Comparison of ENCODE assay signal across 8 cellular contexts in genomic region chr16:85652431-85653221, GRCh38.
DNase-seq lines count a peak whose midpoint lies in the region; ATAC-seq and TF ChIP-seq lines count a peak whose summit lies in the region.
"Had no signal": no experiment of that assay in that cellular context is flagged by ENCODE, and none has a peak within 500 bp of the region (broad histone marks: within the 10 kb centered on the region; RNA-seq: fewer than 3 reads in every experiment).

No MANE protein-coding gene starts in this region.

- 0 out of 2 replicates have a peak, but pooled peaks cover 6% of the 10 kb centered on the region for H3K79me2 ChIP-seq in DND-41 (ENCODE audit: insufficient read depth, low read length)

- no peak overlapping the region for H3K9ac ChIP-seq in DND-41 (ENCODE audit: low read depth, low read length)

- no peak overlapping the region for H3K4me2 ChIP-seq in DND-41 (ENCODE audit: insufficient read depth, low read length)

- H3K27ac ChIP-seq in DND-41 (ENCODE audit: low read length) (0 out of 2 replicates have a peak overlapping the region, but pooled peaks have one; percentile 40), angular gyrus (ENCODE audit: low read depth, low read length) (peak overlapping the region; percentile 31), substantia nigra (ENCODE audit: low read depth, low read length, poor library complexity, severe bottlenecking) (peak overlapping the region; percentile 72)
- H3K27ac ChIP-seq: epithelial cell of prostate had no signal

- no peak for DNase-seq in DND-41
- peak; percentile 32 for DNase-seq in NB4 (ENCODE audit: low read depth)
- DNase-seq in iPS-NIHi7 (ENCODE audit: extremely low spot score) = peak; percentile 43
- DNase-seq in substantia nigra (lab: John Stamatoyannopoulos, UW) = peak in 41 of 49 donors; percentile 17 to 92 (median 53)
- DNase-seq in germinal center (ENCODE audit: low spot score) = no peak

- H2AFZ ChIP-seq in DND-41 (ENCODE audit: low read depth, low read length) = no peak overlapping the region

- H3K4me3 ChIP-seq in DND-41 (ENCODE audit: low read depth in 1 of 2, low read length in 2 of 2) (no peak overlapping the region), NB4 (ENCODE audit: low read depth, low read length) (no peak overlapping the region)

- H3K27me3 ChIP-seq in DND-41 (ENCODE audit: insufficient read depth, low read length, poor library complexity) = no peaks in the 10 kb centered on the region

- TF ChIP-seq CTCF in DND-41 (IDR thresholded peaks at IDR 0.05; ENCODE audit: borderline replicate concordance, extremely low read depth, low read length, poor library complexity, severe bottlenecking) (no peak), NB4 (IDR thresholded peaks at IDR 0.05; ENCODE audit: low read depth, low read length) (no peak)

- no peaks in the 10 kb centered on the region for H3K9me3 ChIP-seq in DND-41 (ENCODE audit: insufficient read depth, low read length, severe bottlenecking)

- H4K20me1 ChIP-seq in DND-41 (ENCODE audit: insufficient read depth, low read length) = peaks cover 79% of the 10 kb centered on the region

- no peaks in the 10 kb centered on the region for H3K4me1 ChIP-seq in DND-41 (ENCODE audit: insufficient read depth, low read length)

- peaks cover 81% of the 10 kb centered on the region for H3K36me3 ChIP-seq in DND-41 (ENCODE audit: insufficient read depth, low read length)

- ATAC-seq in DND-41 (ENCODE audit: insufficient read depth, low read depth) (peak; percentile 22; the same call in 1 of the 3 replicates), HG03378 (IDR thresholded peaks at IDR 0.05; ENCODE audit: unreplicated experiment) (no peak)

- no peak for TF ChIP-seq POLR2A in NB4 (IDR thresholded peaks at IDR 0.05; ENCODE audit: extremely low read depth, insufficient read length)

Comparison
In these comparisons a context has a peak if more than half of its experiments do, and no peak if none do; other contexts are left out.
1. DNase-seq: peak in NB4 (single experiment), iPS-NIHi7 (single experiment) and substantia nigra (41 of 49); none in DND-41 (single experiment) and germinal center (single experiment).
2. Peak in every context shown above with its lines, with median percentiles within 50 percentile points of each other: H3K27ac ChIP-seq.